Comparison of ENCODE assay signal across 15 cellular contexts in genomic region chr16:77784441-77785356, GRCh38. TPM values are rescaled to one million over a fixed set of nuclear protein-coding genes. Genes with fewer than 3 reads are reported as not detected.
DNase-seq lines count a peak whose midpoint lies in the region; ATAC-seq, FAIRE-seq and TF ChIP-seq lines count a peak whose summit lies in the region.
"Had no signal": no experiment of that assay in that cellular context is flagged by ENCODE, and none has a peak within 500 bp of the region (broad histone marks: within the 10 kb centered on the region; RNA-seq: fewer than 3 reads in every experiment).

No MANE protein-coding gene starts in this region.

- peak; percentile 71 for ATAC-seq in K562
- no peak for ATAC-seq in GM19351 (IDR thresholded peaks at IDR 0.05; ENCODE audit: unreplicated experiment)
- ATAC-seq: esophagus mucosa, T-cell had no signal

- H3K27ac ChIP-seq in DOHH2 (ENCODE audit: low read depth, low read length) = no peak overlapping the region
- no peak overlapping the region for H3K27ac ChIP-seq in K562 (ENCODE audit: extremely low read depth, low read depth, low read length)

- CTCF ChIA-PET in K562 (lab: Yijun Ruan, JAX; ENCODE audit: low intra/inter-chr PET ratio) = no interaction called here

- TF ChIP-seq RAD21 in K562 (CRISPR knock-in tag; conservative IDR thresholded peaks at IDR 0.05 in 1 of 2, IDR thresholded peaks at IDR 0.05 in 1 of 2) = no peak

- H3K36me3 Mint-ChIP-seq in neural crest cell (ENCODE audit: low read depth) = no peaks in the 10 kb centered on the region
- H3K36me3 Mint-ChIP-seq: T-cell had no signal

- WGBS in K562 (ENCODE audit: insufficient coverage, low coverage, missing lambda C conversion rate) = 6% methylated on average over 18 of the region's 38 CpGs

- no peaks in the 10 kb centered on the region for H3K36me3 ChIP-seq in DOHH2 (ENCODE audit: control insufficient read depth, low read length)
- no peaks in the 10 kb centered on the region for H3K36me3 ChIP-seq in K562 (ENCODE audit: control insufficient read depth, insufficient read depth, low read length)

- FAIRE-seq in K562 (lab: Jason Lieb, UNC) = no peak

- no peaks in the 10 kb centered on the region for H3K9me2 ChIP-seq in DOHH2 (replicated peaks; ENCODE audit: control insufficient read depth, low read length)

- BruUV-seq in K562 (replicated peaks; lab: Mats Ljungman, UMichigan) = no TSS peak

- peaks cover 39% of the 10 kb centered on the region for H3K27me3 Mint-ChIP-seq in neural crest cell (ENCODE audit: low read depth)

- DNase-seq in HCEC 1CT (peak; percentile 27), K562 (ENCODE audit: extremely low read depth in 1 of 4, low spot score in 3 of 4) (peak in 1 of 4 experiments; percentile 15), neural crest cell (ENCODE audit: low read depth, low spot score) (no peak), activated T-cell treated with anti-CD3 and anti-CD28 coated beads for 4 hours (no peak), NCI-H510A treated with DMSO at 0.1 percent for 48 hours (lab: John Stamatoyannopoulos, UW) (no peak)
- DNase-seq in activated CD8-positive, alpha-beta memory T cell treated with anti-CD3 and anti-CD28 coated beads for 24 hours = no peak
- DNase-seq: activated CD4-positive, alpha-beta T cell treated with anti-CD3 and anti-CD28 coated beads, Interleukin-2, amount 50 U/mL, for 48 hours; activated naive CD4-positive, alpha-beta T cell; central memory CD4-positive, alpha-beta T cell; DMS79; NCI-H1417 treated with DMSO at 0.1 percent for 48 hours; T-cell had no signal

- no peak for TF ChIP-seq POLR2A in K562 (conservative IDR thresholded peaks at IDR 0.05)

- POLR2A ChIA-PET in K562 (lab: Yijun Ruan, JAX) = no interaction called here

- no peaks in the 10 kb centered on the region for H3K9me1 ChIP-seq in K562 (ENCODE audit: control insufficient read depth, insufficient read depth, low read length)

- H3K27ac Mint-ChIP-seq in neural crest cell (ENCODE audit: unreplicated experiment) = no peak overlapping the region
- H3K27ac Mint-ChIP-seq: T-cell had no signal

- H3K4me3 ChIP-seq in DOHH2 (ENCODE audit: low read length) (no peak overlapping the region), K562 (no peak overlapping the region)

- H3K4me3 Mint-ChIP-seq in neural crest cell = no peak overlapping the region
- H3K4me3 Mint-ChIP-seq: T-cell had no signal

- peaks cover 22% of the 10 kb centered on the region; the same call in 1 of the 2 replicates for H3K27me3 ChIP-seq in DOHH2 (ENCODE audit: control insufficient read depth, low read length)
- H3K27me3 ChIP-seq in K562 (ENCODE audit: control insufficient read depth in 2 of 2, insufficient read depth in 2 of 2, low read length in 2 of 2) = peaks cover 11 to 20% of the 10 kb centered on the region in 2 experiments; a peak in 3 of 5 replicates

- H3K79me2 ChIP-seq in DOHH2 (ENCODE audit: control insufficient read depth, low read length) (no peaks in the 10 kb centered on the region), K562 (ENCODE audit: control insufficient read depth, insufficient read depth, low read length) (no peaks in the 10 kb centered on the region)

- no peaks in the 10 kb centered on the region for H4K20me1 ChIP-seq in DOHH2 (ENCODE audit: control insufficient read depth, insufficient read depth, low read depth, low read length)
- peaks cover 1% of the 10 kb centered on the region; the same call in 1 of the 2 replicates for H4K20me1 ChIP-seq in K562 (replicated peaks; ENCODE audit: control insufficient read depth, insufficient read depth, low read length)

- peaks cover 10% of the 10 kb centered on the region for H3K4me1 Mint-ChIP-seq in neural crest cell

- H2AFZ ChIP-seq in K562 (ENCODE audit: low read depth, low read length) = no peak overlapping the region

- in situ Hi-C loops in K562 (cut with MboI) = no loop called here

- no peaks in the 10 kb centered on the region for H3K9me3 Mint-ChIP-seq in neural crest cell
- H3K9me3 Mint-ChIP-seq: T-cell had no signal

- peak; percentile 35 for TF ChIP-seq CTCF in DOHH2 (IDR thresholded peaks at IDR 0.05; ENCODE audit: low read depth, low read length, poor library complexity, severe bottlenecking)
- peak in 2 of 3 experiments; percentile 17 to 19; a peak in 2 of 6 replicates for TF ChIP-seq CTCF in K562 (IDR thresholded peaks at IDR 0.05 in 2 of 3, conservative IDR thresholded peaks at IDR 0.05 in 1 of 3; ENCODE audit: insufficient read depth in 2 of 3, low read depth in 1 of 3, low read length in 3 of 3)
- peak; percentile 50 for TF ChIP-seq CTCF in neural crest cell (conservative IDR thresholded peaks at IDR 0.05)

- no peak overlapping the region for H3K9ac ChIP-seq in K562 (ENCODE audit: insufficient read depth in 1 of 2, low read depth in 2 of 2, low read length in 2 of 2)

- intact Hi-C loops in K562 (cut with micrococcal nuclease) = no loop called here

- H3K9me3 ChIP-seq in DOHH2 (ENCODE audit: control insufficient read depth, insufficient read depth, low read length) (no peaks in the 10 kb centered on the region; the same call in 1 of the 2 replicates), K562 (replicated peaks; ENCODE audit: control insufficient read depth, insufficient read depth, low read depth, low read length) (no peaks in the 10 kb centered on the region)

- no peaks in the 10 kb centered on the region for H3K4me1 ChIP-seq in DOHH2 (ENCODE audit: control insufficient read depth, low read length)
- H3K4me1 ChIP-seq in K562 (replicated peaks in 1 of 2; ENCODE audit: control insufficient read depth in 2 of 2, insufficient read depth in 2 of 2, low read length in 2 of 2) = peaks cover 0 to 8% of the 10 kb centered on the region in 2 experiments; a peak in 1 of 5 replicates

- no peaks in the 10 kb centered on the region for H3F3A ChIP-seq in DOHH2 (ENCODE audit: control insufficient read depth, insufficient read depth)

- TF ChIP-seq EP300 in K562 (IDR thresholded peaks at IDR 0.05; ENCODE audit: low read length) = no peak

- H3K4me2 ChIP-seq in DOHH2 (ENCODE audit: low read length) = no peak overlapping the region
- no peak overlapping the region for H3K4me2 ChIP-seq in K562 (ENCODE audit: insufficient read depth, low read length)

TF ChIP-seq in K562, 482 proteins besides CTCF, POLR2A, EP300 and RAD21 (continues in another document):
- TF ChIP-seq, protein P1, sequence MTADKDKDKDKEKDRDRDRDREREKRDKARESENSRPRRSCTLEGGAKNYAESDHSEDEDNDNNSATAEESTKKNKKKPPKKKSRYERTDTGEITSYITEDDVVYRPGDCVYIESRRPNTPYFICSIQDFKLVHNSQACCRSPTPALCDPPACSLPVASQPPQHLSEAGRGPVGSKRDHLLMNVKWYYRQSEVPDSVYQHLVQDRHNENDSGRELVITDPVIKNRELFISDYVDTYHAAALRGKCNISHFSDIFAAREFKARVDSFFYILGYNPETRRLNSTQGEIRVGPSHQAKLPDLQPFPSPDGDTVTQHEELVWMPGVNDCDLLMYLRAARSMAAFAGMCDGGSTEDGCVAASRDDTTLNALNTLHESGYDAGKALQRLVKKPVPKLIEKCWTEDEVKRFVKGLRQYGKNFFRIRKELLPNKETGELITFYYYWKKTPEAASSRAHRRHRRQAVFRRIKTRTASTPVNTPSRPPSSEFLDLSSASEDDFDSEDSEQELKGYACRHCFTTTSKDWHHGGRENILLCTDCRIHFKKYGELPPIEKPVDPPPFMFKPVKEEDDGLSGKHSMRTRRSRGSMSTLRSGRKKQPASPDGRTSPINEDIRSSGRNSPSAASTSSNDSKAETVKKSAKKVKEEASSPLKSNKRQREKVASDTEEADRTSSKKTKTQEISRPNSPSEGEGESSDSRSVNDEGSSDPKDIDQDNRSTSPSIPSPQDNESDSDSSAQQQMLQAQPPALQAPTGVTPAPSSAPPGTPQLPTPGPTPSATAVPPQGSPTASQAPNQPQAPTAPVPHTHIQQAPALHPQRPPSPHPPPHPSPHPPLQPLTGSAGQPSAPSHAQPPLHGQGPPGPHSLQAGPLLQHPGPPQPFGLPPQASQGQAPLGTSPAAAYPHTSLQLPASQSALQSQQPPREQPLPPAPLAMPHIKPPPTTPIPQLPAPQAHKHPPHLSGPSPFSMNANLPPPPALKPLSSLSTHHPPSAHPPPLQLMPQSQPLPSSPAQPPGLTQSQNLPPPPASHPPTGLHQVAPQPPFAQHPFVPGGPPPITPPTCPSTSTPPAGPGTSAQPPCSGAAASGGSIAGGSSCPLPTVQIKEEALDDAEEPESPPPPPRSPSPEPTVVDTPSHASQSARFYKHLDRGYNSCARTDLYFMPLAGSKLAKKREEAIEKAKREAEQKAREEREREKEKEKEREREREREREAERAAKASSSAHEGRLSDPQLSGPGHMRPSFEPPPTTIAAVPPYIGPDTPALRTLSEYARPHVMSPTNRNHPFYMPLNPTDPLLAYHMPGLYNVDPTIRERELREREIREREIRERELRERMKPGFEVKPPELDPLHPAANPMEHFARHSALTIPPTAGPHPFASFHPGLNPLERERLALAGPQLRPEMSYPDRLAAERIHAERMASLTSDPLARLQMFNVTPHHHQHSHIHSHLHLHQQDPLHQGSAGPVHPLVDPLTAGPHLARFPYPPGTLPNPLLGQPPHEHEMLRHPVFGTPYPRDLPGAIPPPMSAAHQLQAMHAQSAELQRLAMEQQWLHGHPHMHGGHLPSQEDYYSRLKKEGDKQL (CRISPR knock-in tag; IDR thresholded peaks at IDR 0.05; ENCODE audit: borderline replicate concordance) = no peak

RNA-seq across cellular contexts. Expression of gene VAT1L, which starts 3.7 kb away (rescaled TPM):
- total RNA-seq in K562 (2011; cell fraction: chromatin; rRNA removed; ENCODE audit: low replicate concordance) = not detected in 2 replicates
- total RNA-seq in K562 (2011; cell fraction: nucleolus; rRNA removed) = not detected in 2 replicates
- not detected in 2 replicates for total RNA-seq in K562 (2011; cell fraction: nucleoplasm; rRNA removed)
- total RNA-seq in K562 (2014; rRNA removed) (not detected in 2 replicates), K562 (2014; rRNA removed; fragmentation: Illumina TruSeq; extraction: Trizol) (not detected in 2 replicates), K562 (2015; rRNA removed; fragmentation: Illumina TruSeq; extraction: Trizol) (not detected in 2 replicates), K562 (2021) (0.20 TPM in 1 of 2 replicates, not detected in the other), neural crest cell (4.8 and 5.2 TPM in 2 replicates)
- polyA plus RNA-seq in K562 (2011; rRNA removed) (0.01 TPM in 1 of 2 replicates, not detected in the other), K562 (2014; fragmentation: Illumina TruSeq; extraction: Trizol) (not detected in 2 replicates), K562 (2014; fragmentation: Nextera tagmentation; extraction: Ambion mirVana) (not detected), K562 (2014; rRNA removed) (not detected in 2 replicates)
- 0.01 TPM in 2 replicates for polyA plus RNA-seq in K562 (2011; cell fraction: cytosol; rRNA removed)
- polyA plus RNA-seq in K562 (2011; cell fraction: nucleus; rRNA removed) = not detected in 2 replicates
- not detected in 2 replicates for polyA plus RNA-seq in K562 (2012)
- not detected in 2 replicates for polyA minus RNA-seq in K562 (2011; rRNA and poly(A)+ RNA removed)
- not detected in 2 replicates for polyA minus RNA-seq in K562 (2011; cell fraction: cytosol; rRNA and poly(A)+ RNA removed)
- not detected in 2 replicates for polyA minus RNA-seq in K562 (2011; cell fraction: nucleus; rRNA and poly(A)+ RNA removed)
